ENCODE assay signal across 8 cellular contexts in the genomic region with DNA sequence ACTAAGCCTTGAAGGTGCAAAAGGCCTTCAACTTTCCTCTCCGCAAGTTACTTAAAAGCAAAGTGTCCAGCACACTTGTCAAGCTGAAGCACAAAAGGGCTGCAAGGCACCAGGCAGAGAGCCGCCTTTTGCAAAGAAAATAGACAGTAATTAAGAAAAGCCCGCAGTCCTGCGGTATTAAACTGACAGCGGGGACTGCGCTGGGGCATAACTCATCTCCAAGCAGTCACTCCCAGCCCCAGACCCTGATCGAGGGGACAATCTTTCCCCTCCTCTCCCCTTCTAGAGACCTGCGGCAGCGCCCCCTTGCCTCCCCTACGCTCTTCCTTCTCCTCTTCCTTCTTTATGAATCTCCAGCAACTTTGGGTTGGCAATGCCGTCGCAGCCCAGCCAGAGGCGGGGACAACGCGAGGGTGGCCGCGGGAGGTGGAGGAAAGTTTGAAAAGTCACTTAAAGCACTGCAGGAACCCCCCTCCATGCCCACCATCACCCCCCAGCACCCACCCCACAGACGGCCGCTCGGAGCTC.
DNase-seq lines count a peak whose midpoint lies in the region; ATAC-seq and TF ChIP-seq lines count a peak whose summit lies in the region.

No MANE protein-coding gene starts in this region.

- H3K4me1 Mint-ChIP-seq in CD4-positive, alpha-beta T cell (ENCODE audit: low read depth) = peaks cover 11% of the 10 kb centered on the region
- peaks cover 42% of the 10 kb centered on the region for H3K4me1 Mint-ChIP-seq in activated naive CD4-positive, alpha-beta T cell treated with anti-CD3 and anti-CD28 coated beads, Interleukin-2, amount 50 U/mL, for 24 hours
- peaks cover 10 to 24% of the 10 kb centered on the region in 2 donors for H3K4me1 Mint-ChIP-seq in stimulated activated naive B cell treated with anti-CD40 and anti-IgM and Interleukin-4, amounts not matched to agents 10 μg/mL and 1 μg/mL and 100 μg/mL, for 72 hours

- H3K4me3 Mint-ChIP-seq in CD4-positive, alpha-beta T cell = peak overlapping the region; percentile 84
- H3K4me3 Mint-ChIP-seq in activated naive CD4-positive, alpha-beta T cell treated with anti-CD3 and anti-CD28 coated beads, Interleukin-2, amount 50 U/mL, for 24 hours = peak overlapping the region; percentile 96
- peak overlapping the region; percentile 66 to 88 for H3K4me3 Mint-ChIP-seq in stimulated activated naive B cell treated with anti-CD40 and anti-IgM and Interleukin-4, amounts not matched to agents 10 μg/mL and 1 μg/mL and 100 μg/mL, for 72 hours

- peak overlapping the region; percentile 18 for H3K27ac Mint-ChIP-seq in CD4-positive, alpha-beta T cell
- H3K27ac Mint-ChIP-seq in activated naive CD4-positive, alpha-beta T cell treated with anti-CD3 and anti-CD28 coated beads, Interleukin-2, amount 50 U/mL, for 24 hours = peak overlapping the region; percentile 84
- H3K27ac Mint-ChIP-seq in stimulated activated naive B cell treated with anti-CD40 and anti-IgM and Interleukin-4, amounts not matched to agents 10 μg/mL and 1 μg/mL and 100 μg/mL, for 72 hours = peak overlapping the region; percentile 37

- H3K27ac ChIP-seq in CD4-positive, alpha-beta T cell (ENCODE audit: low read depth, low read length) = no peak overlapping the region

- peak in 1 of 10 experiments; percentile 8 for DNase-seq in CD4-positive, alpha-beta T cell
- DNase-seq in KBM-7 = peak; percentile 65
- peak; percentile 34 for DNase-seq in iPS-NIHi11 (ENCODE audit: low spot score)
- no peak for DNase-seq in stimulated activated naive B cell treated with anti-CD40 and anti-IgM and Interleukin-4, amounts not matched to agents 10 μg/mL and 1 μg/mL and 100 μg/mL, for 72 hours
- DNase-seq in GM20000 (ENCODE audit: low spot score) = no peak
- DNase-seq in SIG-M5 (lab: John Stamatoyannopoulos, UW) = no peak
- no peak for DNase-seq in NK-92 (lab: John Stamatoyannopoulos, UW; ENCODE audit: unreplicated experiment)

- CTCF ChIA-PET in CD4-positive, alpha-beta T cell (lab: Charles Lee) = no interaction called here

- H3K9me3 Mint-ChIP-seq in CD4-positive, alpha-beta T cell = no peaks in the 10 kb centered on the region
- H3K9me3 Mint-ChIP-seq in activated naive CD4-positive, alpha-beta T cell treated with anti-CD3 and anti-CD28 coated beads, Interleukin-2, amount 50 U/mL, for 24 hours = no peaks in the 10 kb centered on the region
- H3K9me3 Mint-ChIP-seq in stimulated activated naive B cell treated with anti-CD40 and anti-IgM and Interleukin-4, amounts not matched to agents 10 μg/mL and 1 μg/mL and 100 μg/mL, for 72 hours = no peaks in the 10 kb centered on the region

- peak; percentile 15 for ATAC-seq in CD4-positive, alpha-beta T cell (ENCODE audit: poor library complexity)
- ATAC-seq in stimulated activated naive B cell treated with anti-CD40 and anti-IgM and Interleukin-4, amounts not matched to agents 10 μg/mL and 1 μg/mL and 100 μg/mL, for 72 hours (replicated peaks) = peak in 1 of 2 donors; percentile 3

- H3K27me3 ChIP-seq in CD4-positive, alpha-beta T cell (ENCODE audit: control insufficient read depth, insufficient read depth, low read length) = peaks cover 40% of the 10 kb centered on the region

- in situ Hi-C loops in KBM-7 (cut with MboI; ENCODE audit: low pct_unique_long_range_greater_than_20kb, low sequenced_read_pairs) = no loop called here

- POLR2A ChIA-PET in CD4-positive, alpha-beta T cell (lab: Charles Lee) = interaction anchor here (0.8 kb wide), 1 partner anchor 11 kb away, joined by 3 read pairs; no protein-coding TSS in a partner anchor

- H3K9me3 ChIP-seq in CD4-positive, alpha-beta T cell (ENCODE audit: control insufficient read depth, low read length) = no peaks in the 10 kb centered on the region

- H3K27me3 Mint-ChIP-seq in CD4-positive, alpha-beta T cell = peaks cover 33% of the 10 kb centered on the region
- no peaks in the 10 kb centered on the region for H3K27me3 Mint-ChIP-seq in activated naive CD4-positive, alpha-beta T cell treated with anti-CD3 and anti-CD28 coated beads, Interleukin-2, amount 50 U/mL, for 24 hours
- H3K27me3 Mint-ChIP-seq in stimulated activated naive B cell treated with anti-CD40 and anti-IgM and Interleukin-4, amounts not matched to agents 10 μg/mL and 1 μg/mL and 100 μg/mL, for 72 hours = peaks cover 40% of the 10 kb centered on the region in 2 donors

- peaks cover 8% of the 10 kb centered on the region for H3K36me3 Mint-ChIP-seq in CD4-positive, alpha-beta T cell (ENCODE audit: low read depth)
- no peaks in the 10 kb centered on the region for H3K36me3 Mint-ChIP-seq in activated naive CD4-positive, alpha-beta T cell treated with anti-CD3 and anti-CD28 coated beads, Interleukin-2, amount 50 U/mL, for 24 hours
- H3K36me3 Mint-ChIP-seq in stimulated activated naive B cell treated with anti-CD40 and anti-IgM and Interleukin-4, amounts not matched to agents 10 μg/mL and 1 μg/mL and 100 μg/mL, for 72 hours = no peaks in the 10 kb centered on the region

- no peak for TF ChIP-seq CTCF in CD4-positive, alpha-beta T cell (IDR thresholded peaks at IDR 0.05)
- no peak for TF ChIP-seq CTCF in GM20000 (IDR thresholded peaks at IDR 0.05; ENCODE audit: extremely low read depth, missing control alignments)

- intact Hi-C loops in CD4-positive, alpha-beta T cell (cut with DNase I, micrococcal nuclease) = no loop called here

Comparison
In these comparisons a context has a peak if more than half of its experiments do, and no peak if none do; other contexts are left out.
1. DNase-seq: peak in KBM-7 (single experiment) and iPS-NIHi11 (single experiment); none in stimulated activated naive B cell treated with anti-CD40 and anti-IgM and Interleukin-4, amounts not matched to agents 10 μg/mL and 1 μg/mL and 100 μg/mL, for 72 hours (single experiment), GM20000 (single experiment), SIG-M5 (single experiment) and NK-92 (single experiment).
2. H3K27ac Mint-ChIP-seq: peak in every context shown above with its lines; median percentile 84 in activated naive CD4-positive, alpha-beta T cell treated with anti-CD3 and anti-CD28 coated beads, Interleukin-2, amount 50 U/mL, for 24 hours; 37 in stimulated activated naive B cell treated with anti-CD40 and anti-IgM and Interleukin-4, amounts not matched to agents 10 μg/mL and 1 μg/mL and 100 μg/mL, for 72 hours; 18 in CD4-positive, alpha-beta T cell.
3. Peak in every context shown above with its lines, with median percentiles within 50 percentile points of each other: H3K4me3 Mint-ChIP-seq.